ENCODE assay signal across 17 cellular contexts in the genomic region with DNA sequence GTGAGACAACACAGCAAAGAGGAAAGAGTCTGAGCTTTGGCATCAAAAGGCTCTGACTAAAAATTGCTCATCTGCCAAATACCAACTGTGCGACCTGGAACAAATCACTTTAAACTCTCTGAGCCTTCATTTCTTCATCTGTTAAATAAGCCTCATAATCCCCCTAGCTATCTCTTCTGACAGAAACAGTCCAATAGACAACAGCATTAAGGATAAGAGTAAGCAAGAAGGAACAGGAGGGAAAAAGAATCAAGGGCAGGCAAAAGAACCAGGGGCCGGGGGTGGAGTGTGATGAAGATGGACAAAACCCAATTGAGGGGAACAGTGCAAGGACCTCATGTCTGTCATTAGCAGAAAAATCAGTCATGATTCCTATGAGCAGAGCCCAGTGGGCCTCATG.
"Had no signal": no experiment of that assay in that cellular context is flagged by ENCODE, and none has a peak within 500 bp of the region (broad histone marks: within the 10 kb centered on the region; RNA-seq: fewer than 3 reads in every experiment).

No MANE protein-coding gene starts in this region.

- H3K4me3 ChIP-seq: coronary artery, dorsolateral prefrontal cortex, esophagus muscularis mucosa, gastroesophageal sphincter, heart left ventricle, left lung, lower lobe of right lung, mucosa of descending colon had no signal

- DNase-seq: dermis blood vessel endothelial cell; dorsolateral prefrontal cortex; effector CD4-positive, alpha-beta T cell; effector memory CD4-positive, alpha-beta T cell; foreskin fibroblast; heart left ventricle; hippocampal formation; left cardiac atrium; left lung; left ventricle myocardium superior; lower lobe of right lung; mesenchymal stem cell; mucosa of descending colon; naive B cell had no signal

- H3K36me3 ChIP-seq: esophagus muscularis mucosa, gastroesophageal sphincter, heart left ventricle, left lung, lower lobe of right lung had no signal

- H3K27me3 ChIP-seq: dorsolateral prefrontal cortex, esophagus muscularis mucosa, gastroesophageal sphincter, heart left ventricle, left lung had no signal

- ATAC-seq: gastroesophageal sphincter, heart left ventricle, left cardiac atrium, left lung, left ventricle myocardium superior, lower lobe of right lung, mucosa of descending colon had no signal

- H3K27ac ChIP-seq: coronary artery, dorsolateral prefrontal cortex, esophagus muscularis mucosa, gastroesophageal sphincter, heart left ventricle, left lung, lower lobe of right lung had no signal

- H3K9me3 ChIP-seq: esophagus muscularis mucosa, gastroesophageal sphincter, heart left ventricle, left lung, lower lobe of right lung, mucosa of descending colon had no signal

- H3K4me1 ChIP-seq: esophagus muscularis mucosa, gastroesophageal sphincter, heart left ventricle, left lung, lower lobe of right lung had no signal
